Comparison of ENCODE assay signal across 4 cellular contexts in genomic region chr5:93517828-93518227, GRCh38.
"Had no signal": no experiment of that assay in that cellular context is flagged by ENCODE, and none has a peak within 500 bp of the region (broad histone marks: within the 10 kb centered on the region; RNA-seq: fewer than 3 reads in every experiment).

No MANE protein-coding gene starts in this region.

- DNase-seq: H9, HCEC 1CT, IMR-90 had no signal

- H3K4me3 ChIP-seq: GM23338 had no signal

- H2AFZ ChIP-seq: GM23338 had no signal

- ATAC-seq: GM23338 had no signal

- H3K4me2 ChIP-seq: GM23338 had no signal
